In the genomic region with DNA sequence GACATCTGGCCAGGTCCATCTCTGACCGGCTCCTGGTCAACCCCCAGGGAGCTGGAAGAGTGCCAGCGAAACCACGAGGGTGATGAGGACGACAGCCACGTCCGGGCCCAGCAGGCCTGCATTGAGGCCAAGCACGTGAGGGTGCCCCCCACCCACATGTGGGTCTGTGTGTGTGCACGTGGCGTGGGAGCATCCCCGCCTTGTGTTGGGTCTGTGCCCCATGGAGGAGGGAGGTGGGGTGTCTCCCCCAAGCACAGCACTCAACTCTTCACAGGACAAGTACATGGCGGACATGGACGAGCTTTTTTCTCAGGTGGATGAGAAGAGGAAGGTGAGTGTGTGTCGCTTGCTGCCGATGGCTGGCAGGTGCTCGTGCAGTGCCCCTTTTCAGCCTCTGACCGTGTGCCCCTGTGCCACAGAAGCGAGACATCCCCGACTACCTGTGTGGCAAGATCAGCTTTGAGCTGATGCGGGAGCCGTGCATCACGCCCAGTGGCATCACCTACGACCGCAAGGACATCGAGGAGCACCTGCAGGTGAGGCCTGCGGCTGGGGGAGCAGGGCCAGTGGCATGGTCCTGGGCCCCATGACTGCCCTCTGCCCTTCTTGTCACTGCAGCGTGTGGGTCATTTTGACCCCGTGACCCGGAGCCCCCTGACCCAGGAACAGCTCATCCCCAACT, we compare ENCODE assay signal across 9 cellular contexts. TPM values are rescaled to one million over a fixed set of nuclear protein-coding genes. Genes with fewer than 3 reads are reported as not detected.
DNase-seq lines count a peak whose midpoint lies in the region; ATAC-seq and TF ChIP-seq lines count a peak whose summit lies in the region.
"Had no signal": no experiment of that assay in that cellular context is flagged by ENCODE, and none has a peak within 500 bp of the region (broad histone marks: within the 10 kb centered on the region; RNA-seq: fewer than 3 reads in every experiment).

No MANE protein-coding gene starts in this region.

- H3K4me1 Mint-ChIP-seq in T-helper 2 cell treated with Interferon-gamma antibody and Interleukin-4, amounts not matched to agents 5 μg/mL and 100 μg/mL, for 36 hours (ENCODE audit: low read depth), result peaks cover 12% of the 10 kb centered on the region

- H3K36me3 Mint-ChIP-seq in T-helper 2 cell treated with Interferon-gamma antibody and Interleukin-4, amounts not matched to agents 5 μg/mL and 100 μg/mL, for 36 hours (ENCODE audit: low read depth), result peaks cover 15% of the 10 kb centered on the region

- no peak for TF ChIP-seq CTCF in esophagus muscularis mucosa (IDR thresholded peaks at IDR 0.05)

- intact Hi-C loops in esophagus muscularis mucosa (cut with DNase I), result no loop called here

- H3K9me3 Mint-ChIP-seq in T-helper 2 cell treated with Interferon-gamma antibody and Interleukin-4, amounts not matched to agents 5 μg/mL and 100 μg/mL, for 36 hours, result no peaks in the 10 kb centered on the region

- no peak for TF ChIP-seq EP300 in esophagus muscularis mucosa (IDR thresholded peaks at IDR 0.05)

- DNase-seq in T-helper 2 cell treated with Interferon-gamma antibody and Interleukin-4, amounts not matched to agents 5 μg/mL and 100 μg/mL, for 36 hours (ENCODE audit: low spot score), result no peak
- no peak for DNase-seq in T-helper 2 cell
- no peak for DNase-seq in esophagus muscularis mucosa (ENCODE audit: extremely low spot score)
- DNase-seq in NCI-H2107 (lab: John Stamatoyannopoulos, UW), result no peak
- DNase-seq in NCI-H128 (lab: John Stamatoyannopoulos, UW; ENCODE audit: unreplicated experiment), result no peak

- H3K27ac Mint-ChIP-seq in T-helper 2 cell treated with Interferon-gamma antibody and Interleukin-4, amounts not matched to agents 5 μg/mL and 100 μg/mL, for 36 hours, result no peak overlapping the region

- H3K27ac ChIP-seq in esophagus muscularis mucosa (replicated peaks in 1 of 4) (peak overlapping the region in 1 of 4 donors; percentile 93), skeletal muscle tissue (ENCODE audit: low read depth, low read length) (no peak overlapping the region)

- 71% methylated on average over 11 of the region's 28 CpGs for WGBS in esophagus muscularis mucosa

- H3K27me3 Mint-ChIP-seq in T-helper 2 cell treated with Interferon-gamma antibody and Interleukin-4, amounts not matched to agents 5 μg/mL and 100 μg/mL, for 36 hours (ENCODE audit: low read depth), result no peaks in the 10 kb centered on the region

- H3K27me3 ChIP-seq in esophagus muscularis mucosa (no peaks in the 10 kb centered on the region), skeletal muscle tissue (ENCODE audit: control insufficient read depth in 3 of 3, insufficient read depth in 3 of 3, low read length in 3 of 3) (peaks cover 0 to 4% (median 0%) of the 10 kb centered on the region in 3 donors)
- H3K27me3 ChIP-seq: upper lobe of left lung had no signal

- no peak for ATAC-seq in HG03469 (IDR thresholded peaks at IDR 0.05; ENCODE audit: unreplicated experiment)

- H3K4me3 ChIP-seq in esophagus muscularis mucosa, result peak overlapping the region; percentile 4 to 98 (median 96)
- H3K4me3 ChIP-seq in skeletal muscle tissue (ENCODE audit: low read length in 3 of 3), result peak overlapping the region; percentile 10 to 86 (median 85)

- peak overlapping the region in 1 of 3 donors; percentile 93 for H3K9ac ChIP-seq in skeletal muscle tissue (ENCODE audit: low read depth in 1 of 3, low read length in 3 of 3)

- H3K4me1 ChIP-seq in esophagus muscularis mucosa (peaks cover 55 to 71% (median 64%) of the 10 kb centered on the region in 4 donors), skeletal muscle tissue (ENCODE audit: control insufficient read depth in 3 of 3, insufficient read depth in 3 of 3, low read length in 3 of 3) (peaks cover 48 to 60% (median 50%) of the 10 kb centered on the region in 3 donors)

- H3K36me3 ChIP-seq in esophagus muscularis mucosa (peaks cover 21 to 40% (median 30%) of the 10 kb centered on the region in 4 donors), skeletal muscle tissue (ENCODE audit: control insufficient read depth in 3 of 3, insufficient read depth in 3 of 3, low read length in 3 of 3) (peaks cover 16 to 27% (median 26%) of the 10 kb centered on the region in 3 donors)

- H3K9me3 ChIP-seq in esophagus muscularis mucosa (no peaks in the 10 kb centered on the region), skeletal muscle tissue (ENCODE audit: control insufficient read depth in 3 of 3, low read length in 3 of 3) (no peaks in the 10 kb centered on the region)
- H3K9me3 ChIP-seq: upper lobe of left lung had no signal

- peak overlapping the region; percentile 77 for H3K4me3 Mint-ChIP-seq in T-helper 2 cell treated with Interferon-gamma antibody and Interleukin-4, amounts not matched to agents 5 μg/mL and 100 μg/mL, for 36 hours

- TF ChIP-seq POLR2A in Raji (IDR thresholded peaks at IDR 0.05; ENCODE audit: insufficient read depth, low read depth, low read length), result 0 out of 2 replicates have a peak, but pooled peaks have one; percentile 41
- TF ChIP-seq POLR2A in esophagus muscularis mucosa (IDR thresholded peaks at IDR 0.05; ENCODE audit: low read depth), result no peak

RNA-seq across cellular contexts. Expression of gene STUB1, which starts 1.7 kb away (rescaled TPM):
- total RNA-seq in esophagus muscularis mucosa (100 to 1,000 TPM; 155 to 215 (median 178) TPM), skeletal muscle tissue (87.7 TPM)

RNA-seq across cellular contexts. Expression of gene JMJD8, which starts 2.2 kb away (rescaled TPM):
- total RNA-seq in esophagus muscularis mucosa, result 100 to 1,000 TPM in 1 of 4 donors, 10 to 100 TPM in 3; 73.2 to 114 (median 88.1) TPM
- total RNA-seq in skeletal muscle tissue, result 13.0 TPM

RNA-seq across cellular contexts. Expression of gene RHBDL1, which starts 6.4 kb away (rescaled TPM):
- total RNA-seq in esophagus muscularis mucosa (1 to 10 TPM in 1 of 4 donors, under 1 TPM in 3; 0.17 to 2.0 (median 0.66) TPM), skeletal muscle tissue (under 0.01 TPM)

RNA-seq across cellular contexts. Expression of gene WDR24, which starts 8.3 kb away (rescaled TPM):
- 10 to 100 TPM in 2 of 4 donors, 1 to 10 TPM in 2; 7.0 to 14.9 (median 11.1) TPM for total RNA-seq in esophagus muscularis mucosa
- total RNA-seq in skeletal muscle tissue, result 2.1 TPM

RNA-seq across cellular contexts. Expression of gene RHOT2, which starts 14.0 kb away (rescaled TPM):
- total RNA-seq in esophagus muscularis mucosa (10 to 100 TPM; 34.5 to 67.5 (median 58.6) TPM), skeletal muscle tissue (14.1 TPM)
